In the genomic region with DNA sequence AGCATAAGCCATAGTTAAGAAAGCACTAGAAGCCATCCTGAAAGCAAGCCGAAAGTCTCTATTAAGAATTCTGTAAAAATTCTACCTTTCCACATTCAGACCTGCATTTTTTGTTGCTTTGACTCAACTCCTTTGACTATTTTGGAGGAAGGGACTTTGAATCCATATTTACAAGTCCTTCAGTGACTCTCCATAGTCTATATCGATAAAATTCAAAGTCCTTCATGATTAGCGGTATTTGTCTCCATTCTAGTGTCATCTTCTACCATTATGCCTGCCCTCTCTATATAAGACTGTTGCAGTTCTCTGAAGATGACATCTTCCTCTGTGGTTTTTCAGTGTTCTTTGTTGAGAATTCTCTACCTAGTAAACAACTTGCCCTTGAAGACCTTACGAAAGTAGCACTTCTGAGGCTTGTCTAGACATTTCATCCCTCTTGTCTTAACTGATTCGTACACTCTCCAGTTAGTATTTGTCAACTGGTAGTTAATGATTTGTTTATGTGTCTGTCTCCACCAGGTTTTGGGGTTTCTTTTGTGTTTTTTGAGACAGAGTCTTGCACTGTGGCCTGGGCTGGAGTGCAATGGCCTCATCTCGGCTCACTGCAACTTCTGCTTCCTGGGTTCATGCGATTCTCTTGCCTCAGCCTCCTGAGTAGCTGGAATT, we compare ENCODE assay signal across 8 cellular contexts. TPM values are rescaled to one million over a fixed set of nuclear protein-coding genes. Genes with fewer than 3 reads are reported as not detected.
DNase-seq lines count a peak whose midpoint lies in the region; ATAC-seq, FAIRE-seq and TF ChIP-seq lines count a peak whose summit lies in the region.

No MANE protein-coding gene starts in this region.

- H3K9ac ChIP-seq in BLaER1 treated with 17β-estradiol and CSF1 and Interleukin-3, amounts not matched to agents 10 nM and 100 nM = peak overlapping the region in 9 of 11 experiments; percentile 86 to 96 (median 94); a peak in 12 of 22 replicates

- CTCF ChIA-PET in HEK293T (lab: Yijun Ruan, JAX) = no interaction called here

- peak overlapping the region; percentile 85 to 97 (median 93); a peak in 15 of 20 replicates for H3K4me3 ChIP-seq in BLaER1 treated with 17β-estradiol and CSF1 and Interleukin-3, amounts not matched to agents 10 nM and 100 nM
- H3K4me3 ChIP-seq in ascending aorta (peak overlapping the region; percentile 85 to 99), neuron (ENCODE audit: low read length) (peak overlapping the region; percentile 64)

- DNase-seq in ascending aorta (ENCODE audit: low spot score in 2 of 2) = no peak
- DNase-seq in HEK293T (ENCODE audit: extremely low spot score) = no peak
- DNase-seq in RCC 7860 (ENCODE audit: low spot score) = no peak

- no peaks in the 10 kb centered on the region for H3K9me3 ChIP-seq in BLaER1 treated with 17β-estradiol and CSF1 and Interleukin-3, amounts not matched to agents 10 nM and 100 nM (replicated peaks in 1 of 11)
- no peaks in the 10 kb centered on the region for H3K9me3 ChIP-seq in ascending aorta
- no peaks in the 10 kb centered on the region for H3K9me3 ChIP-seq in neuron (ENCODE audit: low read length)

- no peak overlapping the region for H2AFZ ChIP-seq in neuron (ENCODE audit: low read depth, low read length)

- H3K4me1 ChIP-seq in BLaER1 treated with 17β-estradiol and CSF1 and Interleukin-3, amounts not matched to agents 10 nM and 100 nM = peaks cover 21 to 42% (median 32%) of the 10 kb centered on the region in 10 experiments
- H3K4me1 ChIP-seq in ascending aorta (peaks cover 0 to 16% of the 10 kb centered on the region in 2 donors), neuron (ENCODE audit: insufficient read depth, low read length) (peaks cover 21% of the 10 kb centered on the region)

- no peaks in the 10 kb centered on the region for H3K27me3 ChIP-seq in BLaER1 treated with 17β-estradiol and CSF1 and Interleukin-3, amounts not matched to agents 10 nM and 100 nM
- no peaks in the 10 kb centered on the region for H3K27me3 ChIP-seq in ascending aorta
- H3K27me3 ChIP-seq in neuron (ENCODE audit: insufficient read depth, low read length) = no peaks in the 10 kb centered on the region

- H3K4me2 ChIP-seq in BLaER1 treated with 17β-estradiol and CSF1 and Interleukin-3, amounts not matched to agents 10 nM and 100 nM = peak overlapping the region; percentile 68 to 90 (median 77)

- intact Hi-C loops in ascending aorta (cut with DNase I) = loop anchor here (2.0 kb wide), 2 partner anchors 33 to 95 kb away; no protein-coding TSS in a partner anchor

- ATAC-seq in GM19328 (IDR thresholded peaks at IDR 0.05; ENCODE audit: unreplicated experiment) (peak; percentile 28), HG03280 (IDR thresholded peaks at IDR 0.05; ENCODE audit: unreplicated experiment) (peak; percentile 52), esophagus mucosa (no peak)

- H3K36me3 ChIP-seq in BLaER1 treated with 17β-estradiol and CSF1 and Interleukin-3, amounts not matched to agents 10 nM and 100 nM = no peaks in the 10 kb centered on the region
- H3K36me3 ChIP-seq in ascending aorta (no peaks in the 10 kb centered on the region), neuron (ENCODE audit: insufficient read depth, low read length) (no peaks in the 10 kb centered on the region)

- no peak for FAIRE-seq in RCC 7860 (lab: Jason Lieb, UNC)

- peak overlapping the region in 2 of 11 experiments; percentile 3 to 91; a peak in 1 of 22 replicates for H3K27ac ChIP-seq in BLaER1 treated with 17β-estradiol and CSF1 and Interleukin-3, amounts not matched to agents 10 nM and 100 nM
- peak overlapping the region in 1 of 2 donors; percentile 97 for H3K27ac ChIP-seq in ascending aorta

- peaks cover 9 to 55% (median 39%) of the 10 kb centered on the region in 11 experiments; a peak in 17 of 22 replicates for H4K20me1 ChIP-seq in BLaER1 treated with 17β-estradiol and CSF1 and Interleukin-3, amounts not matched to agents 10 nM and 100 nM

- POLR2A ChIA-PET in HEK293T (lab: Yijun Ruan, JAX) = no interaction called here

- no peak for TF ChIP-seq CTCF in ascending aorta (IDR thresholded peaks at IDR 0.05)

TF ChIP-seq in HEK293T, 16 proteins besides CTCF, POLR2A, EP300 and RAD21:
- TF ChIP-seq ZNF384 (IDR thresholded peaks at IDR 0.05) (no peak), LEF1 (IDR thresholded peaks at IDR 0.05; ENCODE audit: borderline replicate concordance) (no peak), FOXM1 (IDR thresholded peaks at IDR 0.05; ENCODE audit: borderline replicate concordance) (no peak), ELF4 (IDR thresholded peaks at IDR 0.05) (no peak), SUZ12 (IDR thresholded peaks at IDR 0.05) (no peak), CTBP1 (IDR thresholded peaks at IDR 0.05; ENCODE audit: borderline replicate concordance) (no peak), HDGF (IDR thresholded peaks at IDR 0.05; ENCODE audit: borderline replicate concordance) (no peak)

RNA-seq across cellular contexts. Expression of gene CCSER2, which starts 1.7 kb away (rescaled TPM):
- total RNA-seq in ascending aorta (18.5 TPM), esophagus mucosa (43.4 TPM)
